19 cellular contexts compared by ENCODE assay signal in genomic region chr2:85399183-85399455, GRCh38. TPM values are rescaled to one million over a fixed set of nuclear protein-coding genes. Genes with fewer than 3 reads are reported as not detected.
DNase-seq lines count a peak whose midpoint lies in the region; FAIRE-seq and TF ChIP-seq lines count a peak whose summit lies in the region.
"Had no signal": no experiment of that assay in that cellular context is flagged by ENCODE, and none has a peak within 500 bp of the region (broad histone marks: within the 10 kb centered on the region; RNA-seq: fewer than 3 reads in every experiment).

No MANE protein-coding gene starts in this region.

- H3K36me3 ChIP-seq in astrocyte (ENCODE audit: insufficient read depth, low read length): peaks cover 10% of the 10 kb centered on the region
- H3K36me3 ChIP-seq in parathyroid adenoma (ENCODE audit: control insufficient read depth, insufficient read depth, low read length): no peaks in the 10 kb centered on the region
- peaks cover 0 to 4% of the 10 kb centered on the region in 2 donors for H3K36me3 ChIP-seq in thyroid gland

- no peaks in the 10 kb centered on the region for H4K20me1 ChIP-seq in astrocyte (ENCODE audit: insufficient read depth, low read length)

- H3K4me2 ChIP-seq in astrocyte (ENCODE audit: low read length) (no peak overlapping the region), parathyroid adenoma (ENCODE audit: low read length) (no peak overlapping the region)

- TF ChIP-seq POLR2A in thyroid gland (IDR thresholded peaks at IDR 0.05): no peak

- H3K4me1 ChIP-seq in astrocyte (ENCODE audit: insufficient read depth, low read length) (no peaks in the 10 kb centered on the region), parathyroid adenoma (peaks cover 79% of the 10 kb centered on the region), thyroid gland (peaks cover 48 to 68% of the 10 kb centered on the region in 2 donors)

- no peak overlapping the region for H3K4me3 Mint-ChIP-seq in astrocyte (ENCODE audit: unreplicated experiment)
- H3K4me3 Mint-ChIP-seq: CD8-positive, alpha-beta T cell had no signal

- no peak for TF ChIP-seq CTCF in RWPE1 (conservative IDR thresholded peaks at IDR 0.05; ENCODE audit: low read depth)
- no peak for TF ChIP-seq CTCF in astrocyte (IDR thresholded peaks at IDR 0.05; ENCODE audit: insufficient read depth, low read depth, low read length)
- no peak for TF ChIP-seq CTCF in parathyroid adenoma (IDR thresholded peaks at IDR 0.05)
- no peak for TF ChIP-seq CTCF in thyroid gland (IDR thresholded peaks at IDR 0.05)

- H3K4me3 ChIP-seq in astrocyte (ENCODE audit: insufficient read depth, low read depth, low read length) (no peak overlapping the region), parathyroid adenoma (ENCODE audit: low read depth, low read length) (no peak overlapping the region), thyroid gland (replicated peaks in 1 of 3) (no peak overlapping the region)
- H3K4me3 ChIP-seq: GM23248, SJSA1 had no signal

- H3K27ac Mint-ChIP-seq in astrocyte (ENCODE audit: unreplicated experiment): peak overlapping the region; percentile 34
- H3K27ac Mint-ChIP-seq: CD8-positive, alpha-beta T cell had no signal

- intact Hi-C loops in thyroid gland (cut with DNase I): no loop called here

- no peak overlapping the region for H3K9ac ChIP-seq in astrocyte (ENCODE audit: low read length)
- H3K9ac ChIP-seq in parathyroid adenoma: no peak overlapping the region
- H3K9ac ChIP-seq: GM23248 had no signal

- H3K27ac ChIP-seq in RWPE1 (peak overlapping the region; percentile 31), astrocyte (ENCODE audit: low read depth, low read length) (no peak overlapping the region), parathyroid adenoma (peak overlapping the region; percentile 97), thyroid gland (peak overlapping the region; percentile 95 to 98 (median 96))
- H3K27ac ChIP-seq: GM23248, SJSA1 had no signal

- POLR2A ChIA-PET in RWPE1 (lab: Yijun Ruan, JAX; ENCODE audit: low non-redundant PET): no interaction called here

- DNase-seq in RWPE1 (ENCODE audit: low spot score) (no peak), astrocyte (ENCODE audit: low read depth) (no peak), thyroid gland (no peak), ACHN (no peak), DMS79 treated with DMSO at 0.1 percent for 48 hours (lab: John Stamatoyannopoulos, UW) (no peak)
- DNase-seq in stimulated activated CD4-positive, alpha-beta T cell treated with anti-CD3 and anti-CD28 coated beads, Interleukin-4, amount 100 ng/mL, for 24 hours: no peak
- DNase-seq: CD8-positive, alpha-beta T cell; DMS79; GM23248; KG1; NCI-H1417 treated with DMSO at 0.1 percent for 48 hours; NCI-H1930; NCI-H2171 treated with DMSO at 0.1 percent for 48 hours; NCI-H748 treated with DMSO at 0.1 percent for 48 hours; OCI-M1 had no signal

- 94 to 98% methylated on average over 7 to 8 of the region's 8 CpGs for WGBS in thyroid gland, 2 donors

- no peak for FAIRE-seq in astrocyte (lab: Jason Lieb, UNC)
- FAIRE-seq: D721Med, G401.6 had no signal

- in situ Hi-C loops in ACHN (cut with HindIII; ENCODE audit: low pct_ligation_motif_present, low pct_unique_long_range_greater_than_20kb, low sequenced_read_pairs): no loop called here

- H2AFZ ChIP-seq in astrocyte (ENCODE audit: low read depth, low read length) (no peak overlapping the region), parathyroid adenoma (peak overlapping the region; percentile 22)
- H2AFZ ChIP-seq: GM23248 had no signal

- H3K36me3 Mint-ChIP-seq in astrocyte (ENCODE audit: low read depth, unreplicated experiment): peaks cover 22% of the 10 kb centered on the region

- H3K79me2 ChIP-seq in astrocyte (ENCODE audit: insufficient read depth, low read length): peaks cover 18% of the 10 kb centered on the region
- H3K79me2 ChIP-seq in parathyroid adenoma: peaks cover 13% of the 10 kb centered on the region

- CTCF ChIA-PET in RWPE1 (lab: Yijun Ruan, JAX): no interaction called here

- no peaks in the 10 kb centered on the region for H3K9me3 Mint-ChIP-seq in astrocyte (ENCODE audit: unreplicated experiment)

- H3K27me3 Mint-ChIP-seq in astrocyte (ENCODE audit: low read depth, unreplicated experiment): no peaks in the 10 kb centered on the region

- H3K4me1 Mint-ChIP-seq in astrocyte (ENCODE audit: low read depth, unreplicated experiment): no peaks in the 10 kb centered on the region

- H3K9me3 ChIP-seq in astrocyte (ENCODE audit: insufficient read depth, low read depth, low read length) (no peaks in the 10 kb centered on the region), parathyroid adenoma (ENCODE audit: control insufficient read depth, low read length) (no peaks in the 10 kb centered on the region), thyroid gland (no peaks in the 10 kb centered on the region)
- H3K9me3 ChIP-seq: SJSA1 had no signal

- H3K27me3 ChIP-seq in astrocyte (ENCODE audit: insufficient read depth, low read length) (no peaks in the 10 kb centered on the region), parathyroid adenoma (ENCODE audit: control insufficient read depth, insufficient read depth, low read length) (no peaks in the 10 kb centered on the region), thyroid gland (no peaks in the 10 kb centered on the region)
- H3K27me3 ChIP-seq: SJSA1 had no signal

RNA-seq across cellular contexts. Expression of gene CAPG, which starts 11.0 kb away (rescaled TPM):
- total RNA-seq in astrocyte (59.3 and 68.2 TPM in 2 replicates), thyroid gland (100 to 1,000 TPM; 155 to 257 (median 225) TPM)

RNA-seq across cellular contexts. Expression of gene SH2D6, which starts 19.4 kb away (rescaled TPM):
- total RNA-seq in astrocyte (0.58 and 0.64 TPM in 2 replicates), thyroid gland (1 to 10 TPM; 1.6 to 9.0 (median 4.1) TPM)
- total RNA-seq: GM23248, SJSA1 had no signal

RNA-seq across cellular contexts. Expression of gene ELMOD3, which starts 44.5 kb away (rescaled TPM):
- total RNA-seq in astrocyte: 11.2 and 11.7 TPM in 2 replicates
- 10 to 100 TPM; 23.4 to 34.5 (median 31.4) TPM for total RNA-seq in thyroid gland

RNA-seq across cellular contexts. Expression of gene RETSAT, which starts 44.8 kb away (rescaled TPM):
- total RNA-seq in astrocyte (38.2 and 38.5 TPM in 2 replicates), thyroid gland (100 to 1,000 TPM in 3 of 4 donors, 10 to 100 TPM in 1; 88.2 to 253 (median 182) TPM)
